29 cellular contexts compared by ENCODE assay signal in the genomic region with DNA sequence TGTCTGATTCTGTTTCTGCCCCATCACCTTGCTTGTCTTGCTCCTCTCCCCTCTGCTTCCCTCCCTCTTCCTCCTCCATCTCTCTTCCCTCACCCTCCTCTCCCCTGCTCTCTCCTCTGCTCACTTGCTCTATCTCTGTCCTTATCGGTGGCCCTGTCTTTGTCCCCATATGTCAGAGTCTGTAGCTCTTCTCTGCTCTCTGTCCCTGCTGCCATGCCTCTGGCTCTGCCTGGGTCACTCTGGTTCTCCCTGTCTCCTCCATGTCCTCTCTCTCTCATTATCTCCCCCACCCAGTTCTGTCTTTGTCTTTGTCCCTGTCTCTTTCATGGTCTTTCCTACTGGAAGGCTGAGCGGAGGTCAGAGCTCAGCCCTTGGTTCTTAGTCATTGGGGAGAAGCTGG.
"Had no signal": no experiment of that assay in that cellular context is flagged by ENCODE, and none has a peak within 500 bp of the region (broad histone marks: within the 10 kb centered on the region; RNA-seq: fewer than 3 reads in every experiment).

No MANE protein-coding gene starts in this region.

- DNase-seq: stimulated activated CD4-positive, alpha-beta T cell treated with anti-CD3 and anti-CD28 coated beads, Interleukin-2, amount 100 ng/mL, for 48 hours; stimulated activated CD4-positive, alpha-beta T cell treated with anti-CD3 and anti-CD28 coated beads, Interleukin-4, amount 100 ng/mL, for 1 hour; stimulated activated CD4-positive, alpha-beta T cell treated with anti-CD3 and anti-CD28 coated beads, Interleukin-4, amount 100 ng/mL, for 24 hours; stimulated activated CD4-positive, alpha-beta T cell treated with anti-CD3 and anti-CD28 coated beads, Interleukin-4, amount 100 ng/mL, for 4 hours; stimulated activated CD8-positive, alpha-beta memory T cell treated with anti-CD3 and anti-CD28 coated beads, Interleukin-4, amount 100 ng/mL, for 48 hours; stimulated activated naive B cell treated with anti-CD40 and anti-IgM and Interleukin-4, amounts not matched to agents 10 μg/mL and 1 μg/mL and 100 μg/mL, for 72 hours; stimulated activated naive CD4-positive, alpha-beta T cell; stimulated activated naive CD4-positive, alpha-beta T cell treated with Interleukin-2 at 50 U/mL for 16 hours; stimulated activated naive CD8-positive, alpha-beta T cell treated with anti-CD3 and anti-CD28 coated beads, Interleukin-15, amount 100 ng/mL, for 72 hours; stimulated activated naive CD8-positive, alpha-beta T cell treated with anti-CD3 and anti-CD28 coated beads, Interleukin-15, Interleukin-2, amounts not matched to agents 100 U/mL and 50 U/mL, for 24 hours; stomach; substantia nigra; testis; thyroid gland; transverse colon; trophoblast cell; upper lobe of left lung; upper lobe of right lung; uterus had no signal

- H3K27me3 ChIP-seq: testis, thyroid gland, tibial nerve, upper lobe of left lung, uterus, vagina had no signal

- H3K9me3 ChIP-seq: stomach, suprapubic skin, testis, thoracic aorta, thyroid gland, tibial artery, transverse colon, upper lobe of left lung, upper lobe of right lung, uterus, vagina had no signal

- H3K27ac ChIP-seq: stomach, suprapubic skin, testis, thoracic aorta, thyroid gland, tibial artery, tibial nerve, transverse colon, upper lobe of left lung, upper lobe of right lung, uterus, vagina had no signal

- H3K4me3 ChIP-seq: stomach, suprapubic skin, testis, thoracic aorta, thyroid gland, tibial artery, tibial nerve, transverse colon, upper lobe of left lung, upper lobe of right lung, uterus, vagina had no signal

- H3K4me1 ChIP-seq: suprapubic skin, testis, tibial nerve, transverse colon, upper lobe of left lung, upper lobe of right lung, uterus, vagina had no signal

- H3K36me3 ChIP-seq: stomach, suprapubic skin, thoracic aorta, thyroid gland, tibial artery, tibial nerve, transverse colon, upper lobe of left lung, upper lobe of right lung, uterus, vagina had no signal

- H3K9me3 Mint-ChIP-seq: stimulated activated effector memory CD8-positive, alpha-beta T cell treated with anti-CD3 and anti-CD28 coated beads, Interleukin-12 subunit alpha, Interleukin-12 subunit beta, amount 100 ng/mL, for 72 hours; stimulated activated memory B cell treated with anti-CD40 and anti-IgM and Interleukin-4, amounts not matched to agents 10 μg/mL and 1 μg/mL and 100 μg/mL, for 72 hours; stimulated activated naive B cell treated with anti-CD40 and anti-IgM and Interleukin-4, amounts not matched to agents 10 μg/mL and 1 μg/mL and 100 μg/mL, for 72 hours; stimulated activated naive CD8-positive, alpha-beta T cell treated with anti-CD3 and anti-CD28 coated beads, Interleukin-15, amount 100 ng/mL, for 72 hours; stimulated activated naive CD8-positive, alpha-beta T cell treated with anti-CD3 and anti-CD28 coated beads, Interleukin-15, Interleukin-2, amounts not matched to agents 100 ng/mL and 50 ng/mL, for 24 hours; type B pancreatic cell had no signal

- H3K36me3 Mint-ChIP-seq: stimulated activated effector memory CD8-positive, alpha-beta T cell treated with anti-CD3 and anti-CD28 coated beads, Interleukin-12 subunit alpha, Interleukin-12 subunit beta, amount 100 ng/mL, for 72 hours; stimulated activated memory B cell treated with anti-CD40 and anti-IgM and Interleukin-4, amounts not matched to agents 10 μg/mL and 1 μg/mL and 100 μg/mL, for 72 hours; stimulated activated naive B cell treated with anti-CD40 and anti-IgM and Interleukin-4, amounts not matched to agents 10 μg/mL and 1 μg/mL and 100 μg/mL, for 72 hours; type B pancreatic cell had no signal

- H3K4me1 Mint-ChIP-seq: stimulated activated effector memory CD8-positive, alpha-beta T cell treated with anti-CD3 and anti-CD28 coated beads, Interleukin-12 subunit alpha, Interleukin-12 subunit beta, amount 100 ng/mL, for 72 hours; stimulated activated memory B cell treated with anti-CD40 and anti-IgM and Interleukin-4, amounts not matched to agents 10 μg/mL and 1 μg/mL and 100 μg/mL, for 72 hours; stimulated activated naive B cell treated with anti-CD40 and anti-IgM and Interleukin-4, amounts not matched to agents 10 μg/mL and 1 μg/mL and 100 μg/mL, for 72 hours; stimulated activated naive CD8-positive, alpha-beta T cell treated with anti-CD3 and anti-CD28 coated beads, Interleukin-15, amount 100 ng/mL, for 72 hours had no signal

- H3K4me3 Mint-ChIP-seq: stimulated activated effector memory CD8-positive, alpha-beta T cell treated with anti-CD3 and anti-CD28 coated beads, Interleukin-12 subunit alpha, Interleukin-12 subunit beta, amount 100 ng/mL, for 72 hours; stimulated activated memory B cell treated with anti-CD40 and anti-IgM and Interleukin-4, amounts not matched to agents 10 μg/mL and 1 μg/mL and 100 μg/mL, for 72 hours; stimulated activated naive B cell treated with anti-CD40 and anti-IgM and Interleukin-4, amounts not matched to agents 10 μg/mL and 1 μg/mL and 100 μg/mL, for 72 hours; stimulated activated naive CD8-positive, alpha-beta T cell treated with anti-CD3 and anti-CD28 coated beads, Interleukin-15, amount 100 ng/mL, for 72 hours; stimulated activated naive CD8-positive, alpha-beta T cell treated with anti-CD3 and anti-CD28 coated beads, Interleukin-15, Interleukin-2, amounts not matched to agents 100 ng/mL and 50 ng/mL, for 24 hours; type B pancreatic cell had no signal

- ATAC-seq: stimulated activated effector memory CD8-positive, alpha-beta T cell treated with anti-CD3 and anti-CD28 coated beads, Interleukin-12 subunit alpha, Interleukin-12 subunit beta, amount 100 ng/mL, for 72 hours; stimulated activated memory B cell treated with anti-CD40 and anti-IgM and Interleukin-4, amounts not matched to agents 10 μg/mL and 1 μg/mL and 100 μg/mL, for 72 hours; stimulated activated naive B cell treated with anti-CD40 and anti-IgM and Interleukin-4, amounts not matched to agents 10 μg/mL and 1 μg/mL and 100 μg/mL, for 72 hours; stimulated activated naive CD8-positive, alpha-beta T cell treated with anti-CD3 and anti-CD28 coated beads, Interleukin-15, amount 100 ng/mL, for 72 hours; stimulated activated naive CD8-positive, alpha-beta T cell treated with anti-CD3 and anti-CD28 coated beads, Interleukin-15, Interleukin-2, amounts not matched to agents 100 U/mL and 50 U/mL, for 24 hours; upper lobe of right lung had no signal

- H3K27ac Mint-ChIP-seq: stimulated activated effector memory CD8-positive, alpha-beta T cell treated with anti-CD3 and anti-CD28 coated beads, Interleukin-12 subunit alpha, Interleukin-12 subunit beta, amount 100 ng/mL, for 72 hours; stimulated activated memory B cell treated with anti-CD40 and anti-IgM and Interleukin-4, amounts not matched to agents 10 μg/mL and 1 μg/mL and 100 μg/mL, for 72 hours; stimulated activated naive B cell treated with anti-CD40 and anti-IgM and Interleukin-4, amounts not matched to agents 10 μg/mL and 1 μg/mL and 100 μg/mL, for 72 hours; stimulated activated naive CD8-positive, alpha-beta T cell treated with anti-CD3 and anti-CD28 coated beads, Interleukin-15, amount 100 ng/mL, for 72 hours; stimulated activated naive CD8-positive, alpha-beta T cell treated with anti-CD3 and anti-CD28 coated beads, Interleukin-15, Interleukin-2, amounts not matched to agents 100 ng/mL and 50 ng/mL, for 24 hours; type B pancreatic cell had no signal

- FAIRE-seq: urothelium cell line had no signal
